16 cellular contexts compared by ENCODE assay signal in genomic region chr16:1193143-1193824, GRCh38. TPM values are rescaled to one million over a fixed set of nuclear protein-coding genes. Genes with fewer than 3 reads are reported as not detected.
DNase-seq lines count a peak whose midpoint lies in the region; ATAC-seq and TF ChIP-seq lines count a peak whose summit lies in the region.
"Had no signal": no experiment of that assay in that cellular context is flagged by ENCODE, and none has a peak within 500 bp of the region (broad histone marks: within the 10 kb centered on the region; RNA-seq: fewer than 3 reads in every experiment).

No MANE protein-coding gene starts in this region.

- intact Hi-C loops in mucosa of descending colon (cut with DNase I, micrococcal nuclease) (no loop called here), sciatic nerve (cut with DNase I) (no loop called here)

- H3K4me1 ChIP-seq in mucosa of descending colon (ENCODE audit: low read depth) = no peaks in the 10 kb centered on the region

- H3K9me3 ChIP-seq in mucosa of descending colon = no peaks in the 10 kb centered on the region

- H3K36me3 ChIP-seq in mucosa of descending colon (ENCODE audit: low read depth) = no peaks in the 10 kb centered on the region

- ATAC-seq in mucosa of descending colon = peak; percentile 23
- no peak for ATAC-seq in HG03457 (IDR thresholded peaks at IDR 0.05; ENCODE audit: unreplicated experiment)
- no peak for ATAC-seq in sciatic nerve
- ATAC-seq: activated T-cell treated with anti-CD3 and anti-CD28 coated beads, Interleukin-2, amount 50 U/mL, for 4 hours had no signal

- DNase-seq in DMS 273 (lab: John Stamatoyannopoulos, UW; ENCODE audit: unreplicated experiment) (peak; percentile 90), NCI-H1417 treated with DMSO at 0.1 percent for 48 hours (lab: John Stamatoyannopoulos, UW) (peak; percentile 86), RKO (ENCODE audit: low spot score) (peak; percentile 36), mucosa of descending colon (no peak), sciatic nerve (ENCODE audit: low spot score) (no peak), HuH-7.5 (ENCODE audit: low spot score) (no peak)
- DNase-seq in effector CD8-positive, alpha-beta T cell (lab: John Stamatoyannopoulos, UW) = no peak
- DNase-seq: activated CD4-positive, CD25-positive, alpha-beta regulatory T cell treated with anti-CD3 and anti-CD28 coated beads, Interleukin-2, amount 50 U/mL, for 72 hours; activated T-cell treated with anti-CD3 and anti-CD28 coated beads, Interleukin-2, amount 50 U/mL, for 4 hours; retina; stimulated activated CD4-positive, alpha-beta T cell treated with anti-CD3 and anti-CD28 coated beads, Interleukin-4, amount 100 ng/mL, for 4 hours; stimulated activated naive CD4-positive, alpha-beta T cell treated with Interleukin-2 at 50 U/mL for 16 hours; SW 1271 had no signal

- no peak overlapping the region for H3K4me3 ChIP-seq in mucosa of descending colon

- no peak for TF ChIP-seq CTCF in mucosa of descending colon (IDR thresholded peaks at IDR 0.05)

RNA-seq across cellular contexts. Expression of gene TPSG1, which starts 31.8 kb away (rescaled TPM):
- total RNA-seq in mucosa of descending colon = 10 to 100 TPM; 23.3 to 61.3 (median 53.7) TPM
- total RNA-seq in sciatic nerve = 0.45 TPM
- total RNA-seq: activated T-cell treated with anti-CD3 and anti-CD28 coated beads, Interleukin-2, amount 50 U/mL, for 4 hours; LHCN-M2; myocyte had no signal

RNA-seq across cellular contexts. Expression of gene TPSB2, which starts 36.7 kb away (rescaled TPM):
- total RNA-seq in mucosa of descending colon = 10 to 100 TPM in 1 of 3 donors, 1 to 10 TPM in 2; 3.7 to 21.0 (median 8.2) TPM
- total RNA-seq in sciatic nerve = 18.5 TPM
- total RNA-seq: LHCN-M2, myocyte had no signal

RNA-seq across cellular contexts. Expression of gene CACNA1H, which starts 40.4 kb away (rescaled TPM):
- total RNA-seq in mucosa of descending colon (100 to 1,000 TPM in 1 of 3 donors, 1 to 10 TPM in 2; 6.0 to 160 (median 9.5) TPM), sciatic nerve (4.1 TPM)
- total RNA-seq: LHCN-M2 had no signal

RNA-seq across cellular contexts. Expression of gene TPSAB1, which starts 47.2 kb away (rescaled TPM):
- 10 to 100 TPM in 2 of 3 donors, 1 to 10 TPM in 1; 7.8 to 51.7 (median 46.2) TPM for total RNA-seq in mucosa of descending colon
- 11.5 TPM for total RNA-seq in sciatic nerve
- total RNA-seq: LHCN-M2, myocyte had no signal

Comparison
In these comparisons a context has a peak if more than half of its experiments do, and no peak if none do; other contexts are left out.
1. DNase-seq: peak in DMS 273 (single experiment), NCI-H1417 treated with DMSO at 0.1 percent for 48 hours (single experiment) and RKO (single experiment); none in mucosa of descending colon (0 of 3), effector CD8-positive, alpha-beta T cell (single experiment), sciatic nerve (single experiment) and HuH-7.5 (single experiment).
2. RNA of gene TPSG1, which starts 31.8 kb away (total RNA-seq): 23.3 to 61.3 TPM in mucosa of descending colon; 0.45 TPM in sciatic nerve (single experiment); every median in the first group is over 10 times any median in the second.